22 cellular contexts compared by ENCODE assay signal in the genomic region with DNA sequence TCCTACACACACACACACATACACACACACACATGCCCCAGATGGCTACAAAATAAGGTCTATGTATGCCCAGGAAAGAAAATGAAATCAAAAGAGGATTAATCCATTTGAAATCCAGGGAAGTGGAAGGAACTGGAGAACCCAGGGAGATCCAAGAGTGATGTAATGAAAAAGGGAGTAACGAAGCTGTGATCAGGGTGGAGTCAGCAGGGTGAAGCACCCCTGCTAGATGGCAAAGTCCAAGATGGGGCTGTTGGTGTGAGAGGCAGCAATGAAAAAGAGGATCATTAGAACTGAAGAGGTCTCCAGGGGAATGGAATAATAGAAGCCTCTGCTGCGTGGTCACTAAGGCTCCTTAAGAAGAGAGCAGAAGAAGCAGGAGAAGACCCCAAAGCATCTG. TPM values are rescaled to one million over a fixed set of nuclear protein-coding genes. Genes with fewer than 3 reads are reported as not detected.
"Had no signal": no experiment of that assay in that cellular context is flagged by ENCODE, and none has a peak within 500 bp of the region (broad histone marks: within the 10 kb centered on the region; RNA-seq: fewer than 3 reads in every experiment).

No MANE protein-coding gene starts in this region.

- DNase-seq: dorsolateral prefrontal cortex; effector CD8-positive, alpha-beta T cell; heart right ventricle; islet precursor cell; mammary epithelial cell; mucosa of descending colon; natural killer cell; posterior cingulate gyrus; stimulated activated CD4-positive, alpha-beta T cell treated with anti-CD3 and anti-CD28 coated beads, Interleukin-2, amount 100 ng/mL, for 24 hours; stimulated activated CD4-positive, alpha-beta T cell treated with anti-CD3 and anti-CD28 coated beads, Interleukin-4, amount 100 ng/mL, for 4 hours; stimulated activated naive CD8-positive, alpha-beta T cell treated with anti-CD3 and anti-CD28 coated beads, Interleukin-15, Interleukin-2, amounts not matched to agents 100 U/mL and 50 U/mL, for 24 hours; thyroid gland; upper lobe of left lung had no signal

- H3K36me3 ChIP-seq: heart right ventricle, suprapubic skin, thyroid gland, upper lobe of left lung, vagina had no signal

- H3K4me1 Mint-ChIP-seq: natural killer cell, neural crest cell had no signal

- H3K36me3 Mint-ChIP-seq: natural killer cell had no signal

- H3K27ac ChIP-seq: coronary artery, dorsolateral prefrontal cortex, heart right ventricle, suprapubic skin, thyroid gland, upper lobe of left lung, vagina had no signal

- H3K27ac Mint-ChIP-seq: natural killer cell had no signal

- H3K9me3 ChIP-seq: heart right ventricle, mucosa of descending colon, suprapubic skin, thyroid gland, upper lobe of left lung, vagina had no signal

- ATAC-seq: heart right ventricle; left lobe of liver; mucosa of descending colon; natural killer cell; sciatic nerve; stimulated activated naive CD8-positive, alpha-beta T cell treated with anti-CD3 and anti-CD28 coated beads, Interleukin-15, Interleukin-2, amounts not matched to agents 100 U/mL and 50 U/mL, for 24 hours had no signal

- H3K4me1 ChIP-seq: suprapubic skin, vagina had no signal

- H3K4me3 ChIP-seq: coronary artery, dorsolateral prefrontal cortex, heart right ventricle, mucosa of descending colon, suprapubic skin, thyroid gland, upper lobe of left lung, vagina had no signal

- H3K27me3 ChIP-seq: thyroid gland, upper lobe of left lung, vagina had no signal

- H3K9me3 Mint-ChIP-seq: natural killer cell had no signal

- H3K4me3 Mint-ChIP-seq: natural killer cell, neural crest cell had no signal

RNA-seq across cellular contexts. Expression of a gene that starts 43.6 kb away (rescaled TPM):
- total RNA-seq: frontal cortex, left lobe of liver, neural crest cell, osteocyte, skeletal muscle tissue had no signal
- polyA plus RNA-seq: mammary epithelial cell had no signal
